ENCODE assay signal across 23 cellular contexts in the genomic region with DNA sequence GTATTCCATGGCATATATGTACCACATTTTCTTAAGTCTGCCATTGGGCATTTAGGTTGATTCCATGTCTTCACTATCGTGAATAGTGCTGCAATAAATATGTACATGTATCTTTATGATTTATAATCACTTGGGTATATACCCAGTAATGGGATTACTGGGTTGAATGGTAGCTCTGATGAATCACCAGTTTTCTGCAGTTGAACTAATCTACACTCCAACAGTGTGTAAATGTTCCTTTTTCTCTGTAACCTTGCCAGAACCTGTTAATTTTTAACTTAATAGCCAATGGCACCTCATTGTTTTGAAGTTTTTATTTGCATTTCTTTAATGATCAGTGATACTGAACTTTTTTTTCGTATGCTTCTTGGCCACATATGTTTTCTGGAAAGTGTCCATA.
"Had no signal": no experiment of that assay in that cellular context is flagged by ENCODE, and none has a peak within 500 bp of the region (broad histone marks: within the 10 kb centered on the region; RNA-seq: fewer than 3 reads in every experiment).

No MANE protein-coding gene starts in this region.

- H3K27ac ChIP-seq: left lung, lower lobe of right lung, parathyroid adenoma, psoas muscle, right atrium auricular region, right lobe of liver, stomach, testis, thyroid gland, transverse colon, upper lobe of left lung had no signal

- H3K9me3 Mint-ChIP-seq: natural killer cell had no signal

- H3K27me3 Mint-ChIP-seq: naive B cell; stimulated activated naive B cell treated with anti-CD40 and anti-IgM and Interleukin-4, amounts not matched to agents 10 μg/mL and 1 μg/mL and 100 μg/mL, for 72 hours had no signal

- H3K4me3 Mint-ChIP-seq: naive B cell; natural killer cell; stimulated activated naive B cell treated with anti-CD40 and anti-IgM and Interleukin-4, amounts not matched to agents 10 μg/mL and 1 μg/mL and 100 μg/mL, for 72 hours had no signal

- DNase-seq: hippocampal formation; kidney glomerular epithelial cell; left colon; left lung; lower lobe of right lung; naive B cell; natural killer cell; nucleus accumbens; psoas muscle; right lobe of liver; stimulated activated CD4-positive, alpha-beta T cell treated with anti-CD3 and anti-CD28 coated beads, Interleukin-12 subunit alpha, Interleukin-12 subunit beta, amount 100 ng/mL, for 4 hours; stimulated activated CD4-positive, alpha-beta T cell treated with anti-CD3 and anti-CD28 coated beads, Interleukin-15, amount 100 ng/mL, for 24 hours; stimulated activated CD4-positive, alpha-beta T cell treated with anti-CD3 and anti-CD28 coated beads, Interleukin-2, amount 100 ng/mL, for 24 hours; stimulated activated CD4-positive, alpha-beta T cell treated with anti-CD3 and anti-CD28 coated beads, Interleukin-4, amount 100 ng/mL, for 1 hour; stimulated activated naive B cell treated with anti-CD40 and anti-IgM and Interleukin-4, amounts not matched to agents 10 μg/mL and 1 μg/mL and 100 μg/mL, for 72 hours; stimulated activated naive CD8-positive, alpha-beta T cell treated with anti-CD3 and anti-CD28 coated beads, Interleukin-15, Interleukin-2, amounts not matched to agents 100 U/mL and 50 U/mL, for 24 hours; stomach; testis; thyroid gland; transverse colon; upper lobe of left lung had no signal

- H3K27ac Mint-ChIP-seq: naive B cell; natural killer cell; stimulated activated naive B cell treated with anti-CD40 and anti-IgM and Interleukin-4, amounts not matched to agents 10 μg/mL and 1 μg/mL and 100 μg/mL, for 72 hours had no signal

- H3K36me3 Mint-ChIP-seq: naive B cell; natural killer cell; stimulated activated naive B cell treated with anti-CD40 and anti-IgM and Interleukin-4, amounts not matched to agents 10 μg/mL and 1 μg/mL and 100 μg/mL, for 72 hours had no signal

- H3K4me1 Mint-ChIP-seq: naive B cell; natural killer cell; stimulated activated naive B cell treated with anti-CD40 and anti-IgM and Interleukin-4, amounts not matched to agents 10 μg/mL and 1 μg/mL and 100 μg/mL, for 72 hours had no signal
